ENCODE assay signal across 24 cellular contexts in the genomic region with DNA sequence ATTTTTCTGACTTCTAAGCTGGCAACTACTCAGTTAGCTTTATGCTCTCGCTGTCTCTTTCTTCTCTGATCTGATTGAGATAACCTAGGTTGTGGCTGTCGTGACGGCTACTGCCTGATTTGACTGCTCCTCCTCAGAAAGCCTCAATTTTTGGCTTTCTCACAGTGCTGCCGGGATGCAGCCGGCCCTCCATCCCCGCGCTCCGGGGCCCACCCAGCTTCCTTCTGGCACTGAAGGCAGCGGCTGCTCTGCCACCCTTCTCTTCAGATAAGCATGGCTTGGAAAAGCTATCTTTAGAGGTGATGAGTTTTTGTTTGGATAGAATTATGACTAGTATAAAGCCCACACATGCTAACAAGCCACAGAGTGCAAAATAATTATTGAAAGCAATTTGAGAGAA.
"Had no signal": no experiment of that assay in that cellular context is flagged by ENCODE, and none has a peak within 500 bp of the region (broad histone marks: within the 10 kb centered on the region; RNA-seq: fewer than 3 reads in every experiment).

No MANE protein-coding gene starts in this region.

- H3K27me3 Mint-ChIP-seq: activated CD4-positive, alpha-beta T cell treated with anti-CD3 and anti-CD28 coated beads, Interleukin-2, amount 10 ng/mL, durations not matched to agents 24 days and 14 days; activated naive CD8-positive, alpha-beta T cell treated with anti-CD3 and anti-CD28 coated beads, Interleukin-2, amount 10 ng/mL, durations not matched to agents 7 days and 5 days had no signal

- H3K27ac ChIP-seq: adrenal gland, KMS-11 had no signal

- H3K9ac ChIP-seq: KMS-11 had no signal

- H3K4me1 ChIP-seq: adrenal gland had no signal

- H3K36me3 ChIP-seq: adrenal gland, MG63 had no signal

- DNase-seq: activated CD4-positive, alpha-beta memory T cell treated with anti-CD3 and anti-CD28 coated beads for 36 hours; activated CD4-positive, alpha-beta T cell treated with anti-CD3 and anti-CD28 coated beads, Interleukin-2, amount 10 ng/mL, durations not matched to agents 24 days and 14 days; activated CD4-positive, CD25-positive, alpha-beta regulatory T cell treated with anti-CD3 and anti-CD28 coated beads, Interleukin-2, amount 50 U/mL, for 72 hours; activated naive CD4-positive, alpha-beta T cell treated with anti-CD3 and anti-CD28 coated beads, Interleukin-2, amount 50 U/mL, for 16 hours; activated naive CD8-positive, alpha-beta T cell treated with anti-CD3 and anti-CD28 coated beads, Interleukin-2, amount 10 ng/mL, durations not matched to agents 7 days and 5 days; activated T-cell treated with anti-CD3 and anti-CD28 coated beads for 4 hours; activated T-cell treated with anti-CD3 and anti-CD28 coated beads, Interleukin-2, amount 50 U/mL, for 48 hours; adrenal gland; cerebellar nuclear complex; MG63; MV-4-11; NCI-H1092 treated with DMSO at 0.1 percent for 48 hours; NCI-H1417 treated with DMSO at 0.1 percent for 48 hours; NCI-H1694; NCI-H2029; NCI-H2107; NCI-H2171 treated with DMSO at 0.1 percent for 48 hours; NCI-H226; NCI-H526; NCI-H82; SIG-M5; T-helper 9 cell had no signal

- H3K27me3 ChIP-seq: adrenal gland, MG63 had no signal

- H3K36me3 Mint-ChIP-seq: WTC11 had no signal

- H3K4me2 ChIP-seq: KMS-11 had no signal

- H3K27ac Mint-ChIP-seq: activated CD4-positive, alpha-beta memory T cell treated with anti-CD3 and anti-CD28 coated beads for 36 hours; activated CD4-positive, alpha-beta T cell treated with anti-CD3 and anti-CD28 coated beads, Interleukin-2, amount 10 ng/mL, durations not matched to agents 24 days and 14 days; activated naive CD8-positive, alpha-beta T cell treated with anti-CD3 and anti-CD28 coated beads, Interleukin-2, amount 10 ng/mL, durations not matched to agents 7 days and 5 days; WTC11 had no signal

- H3K4me3 Mint-ChIP-seq: activated CD4-positive, alpha-beta memory T cell treated with anti-CD3 and anti-CD28 coated beads for 36 hours; activated CD4-positive, alpha-beta T cell treated with anti-CD3 and anti-CD28 coated beads, Interleukin-2, amount 10 ng/mL, durations not matched to agents 24 days and 14 days; activated naive CD8-positive, alpha-beta T cell treated with anti-CD3 and anti-CD28 coated beads, Interleukin-2, amount 10 ng/mL, durations not matched to agents 7 days and 5 days; WTC11 had no signal

- H3K9me3 ChIP-seq: adrenal gland, MG63 had no signal

- H3K9me3 Mint-ChIP-seq: activated CD4-positive, alpha-beta memory T cell treated with anti-CD3 and anti-CD28 coated beads for 36 hours; WTC11 had no signal

- H3K4me3 ChIP-seq: adrenal gland, MG63 had no signal
